Comparison of ENCODE assay signal across 1 cellular context in the genomic region with DNA sequence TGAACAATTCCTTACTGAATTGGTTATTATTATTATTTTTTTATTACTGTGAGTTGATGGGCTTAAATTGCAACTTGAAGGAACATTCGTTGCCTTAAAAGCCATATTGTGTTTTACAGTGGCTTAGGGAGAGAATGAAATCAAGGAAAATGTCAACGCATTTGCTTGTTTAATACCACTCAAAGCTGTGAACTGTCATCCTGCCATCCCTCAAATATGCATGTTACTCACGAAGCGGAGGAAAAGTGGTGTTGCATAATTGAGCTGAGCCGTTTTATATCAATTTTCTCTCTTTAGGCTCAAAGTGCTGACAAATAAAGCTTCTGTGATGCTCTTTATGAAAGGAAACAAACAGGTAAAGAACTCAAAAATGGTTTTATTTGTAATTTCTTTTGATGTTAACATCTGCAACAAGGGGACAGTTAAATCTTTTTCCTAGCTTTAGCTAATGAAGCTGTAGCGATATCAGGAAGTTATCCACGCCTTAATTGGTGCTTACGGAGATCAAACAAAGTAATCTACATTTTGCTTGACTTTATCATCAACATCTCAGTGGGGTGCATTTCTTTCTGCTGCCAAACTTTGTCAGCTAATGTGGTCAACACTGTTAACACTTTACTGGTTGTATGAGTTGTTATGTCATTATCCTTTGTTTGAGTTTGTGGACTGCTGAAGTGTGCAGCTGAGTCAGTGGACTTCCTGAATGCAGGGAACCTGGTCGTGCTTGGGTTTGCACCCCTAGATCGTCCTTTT.
TF ChIP-seq lines count a peak whose summit lies in the region.

No MANE protein-coding gene starts in this region.

TF ChIP-seq in endothelial cell of umbilical vein, 7 proteins besides CTCF, POLR2A, EP300 and RAD21:
- TF ChIP-seq FOS (IDR thresholded peaks at IDR 0.05; ENCODE audit: borderline replicate concordance, insufficient read depth, low read length) = no peak
- no peak for TF ChIP-seq GATA2 (IDR thresholded peaks at IDR 0.05; ENCODE audit: insufficient read depth, insufficient read length, low read depth, low read length)
- TF ChIP-seq JUN (IDR thresholded peaks at IDR 0.05; ENCODE audit: borderline replicate concordance, insufficient read depth, insufficient read length, low read depth) = no peak
- no peak for TF ChIP-seq POLR2AphosphoS5 (IDR thresholded peaks at IDR 0.05; ENCODE audit: insufficient read depth, low read depth, low read length)
- TF ChIP-seq EZH2 (IDR thresholded peaks at IDR 0.05; ENCODE audit: borderline replicate concordance, low read depth, low read length, severe bottlenecking) = no peak
- TF ChIP-seq MYC (IDR thresholded peaks at IDR 0.05; ENCODE audit: low read depth, low read length) = no peak
- TF ChIP-seq MAX (IDR thresholded peaks at IDR 0.05; ENCODE audit: insufficient read depth, insufficient read length) = no peak
TF ChIP-seq in endothelial cell of umbilical vein: peak in this region for 0.
